In the genomic region with DNA sequence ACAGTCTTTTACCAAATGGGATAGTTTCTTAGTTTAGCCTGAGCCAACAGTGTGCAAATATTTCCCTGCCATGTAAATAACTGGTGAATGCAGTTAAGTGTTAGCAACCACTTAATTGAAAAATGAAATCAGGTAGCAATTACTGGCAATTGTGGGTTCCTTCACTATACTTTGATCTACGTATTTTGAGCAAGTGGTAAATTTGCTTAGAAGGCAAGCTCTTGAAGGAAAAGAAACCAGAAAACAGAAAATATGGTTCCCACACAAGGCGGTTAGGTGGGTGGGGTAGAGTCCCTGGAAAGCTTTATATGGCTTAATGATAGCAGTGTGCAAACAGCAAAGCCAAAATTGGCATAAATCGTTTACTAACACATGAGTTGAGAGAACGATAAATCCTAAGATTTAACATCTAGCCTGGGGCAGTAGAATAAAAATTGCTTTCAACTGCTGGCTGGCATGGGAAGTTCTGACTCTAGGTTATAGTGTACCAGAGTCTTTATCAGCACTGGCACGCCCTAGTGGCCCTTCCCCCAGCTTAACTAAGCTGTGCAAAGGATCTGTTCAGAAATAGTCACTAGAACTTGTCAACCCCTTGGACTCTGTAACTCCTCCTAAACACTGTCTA, we compare ENCODE assay signal across 1 cellular context.
TF ChIP-seq lines count a peak whose summit lies in the region.

No MANE protein-coding gene starts in this region.

TF ChIP-seq in K562, 482 proteins besides CTCF, POLR2A, EP300 and RAD21:
- TF ChIP-seq, protein P1, sequence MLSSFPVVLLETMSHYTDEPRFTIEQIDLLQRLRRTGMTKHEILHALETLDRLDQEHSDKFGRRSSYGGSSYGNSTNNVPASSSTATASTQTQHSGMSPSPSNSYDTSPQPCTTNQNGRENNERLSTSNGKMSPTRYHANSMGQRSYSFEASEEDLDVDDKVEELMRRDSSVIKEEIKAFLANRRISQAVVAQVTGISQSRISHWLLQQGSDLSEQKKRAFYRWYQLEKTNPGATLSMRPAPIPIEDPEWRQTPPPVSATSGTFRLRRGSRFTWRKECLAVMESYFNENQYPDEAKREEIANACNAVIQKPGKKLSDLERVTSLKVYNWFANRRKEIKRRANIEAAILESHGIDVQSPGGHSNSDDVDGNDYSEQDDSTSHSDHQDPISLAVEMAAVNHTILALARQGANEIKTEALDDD (IDR thresholded peaks at IDR 0.05) = peak; percentile 96
- TF ChIP-seq LEF1 (IDR thresholded peaks at IDR 0.05) (0 out of 2 replicates have a peak, but pooled peaks have one; percentile 30), HCFC1 (IDR thresholded peaks at IDR 0.05; ENCODE audit: low read depth, low read length) (no peak), ARID1B (IDR thresholded peaks at IDR 0.05) (peak; percentile 30; the same call in 1 of the 2 replicates), MAFG (tag; conservative IDR thresholded peaks at IDR 0.05) (no peak), DPF2 (IDR thresholded peaks at IDR 0.05) (peak; percentile 47; the same call in 1 of the 2 replicates), SMARCA4 (IDR thresholded peaks at IDR 0.05) (0 out of 2 replicates have a peak, but pooled peaks have one; percentile 11), TCF3 (CRISPR knock-in tag; IDR thresholded peaks at IDR 0.05) (no peak), HNRNPLL (IDR thresholded peaks at IDR 0.05; ENCODE audit: low read depth, low read length, poor library complexity, severe bottlenecking) (peak; percentile 55), NR4A1 (CRISPR knock-in tag; IDR thresholded peaks at IDR 0.05) (no peak), NR4A1 (tag; IDR thresholded peaks at IDR 0.05) (0 out of 2 replicates have a peak, but pooled peaks have one; percentile 49)
